8 cellular contexts compared by ENCODE assay signal in the genomic region with DNA sequence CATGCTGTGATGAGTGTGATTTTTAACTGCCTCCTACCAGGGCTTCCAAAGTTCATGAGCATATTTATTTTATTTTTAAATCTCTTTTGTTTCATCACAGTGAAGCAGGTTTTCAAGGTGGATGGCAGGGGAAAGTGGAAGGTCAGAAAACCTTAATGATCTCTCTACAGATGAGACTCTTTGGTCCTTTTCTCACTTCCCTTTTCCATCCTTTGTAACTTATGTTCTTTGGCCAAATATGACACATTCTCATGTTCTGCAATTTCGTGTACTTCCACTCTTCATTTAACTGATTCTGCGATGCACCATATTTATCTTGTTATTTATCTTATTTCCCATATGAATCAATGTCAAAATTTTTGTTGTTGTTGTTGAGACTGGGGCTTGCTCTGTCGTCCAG.
DNase-seq lines count a peak whose midpoint lies in the region; ATAC-seq lines count a peak whose summit lies in the region.
"Not testable (repeated sequence)": the region's sequence is repeated elsewhere in the genome, so short reads cannot be mapped to it uniquely, and the experiment has no call there.

No MANE protein-coding gene starts in this region.

- H3K27me3 Mint-ChIP-seq in activated naive CD8-positive, alpha-beta T cell; stimulated activated naive B cell treated with anti-CD40 and anti-IgM and Interleukin-4, amounts not matched to agents 10 μg/mL and 1 μg/mL and 100 μg/mL, for 72 hours: not testable (repeated sequence)

- H3K36me3 Mint-ChIP-seq in activated naive CD8-positive, alpha-beta T cell; stimulated activated naive B cell treated with anti-CD40 and anti-IgM and Interleukin-4, amounts not matched to agents 10 μg/mL and 1 μg/mL and 100 μg/mL, for 72 hours: not testable (repeated sequence)

- ATAC-seq in GM18498 (IDR thresholded peaks at IDR 0.05; ENCODE audit: unreplicated experiment) (peak; percentile 81), GM19043 (IDR thresholded peaks at IDR 0.05; ENCODE audit: low read depth, unreplicated experiment) (peak; percentile 85), GM21529 (IDR thresholded peaks at IDR 0.05; ENCODE audit: unreplicated experiment) (peak; percentile 97), HG02981 (IDR thresholded peaks at IDR 0.05; ENCODE audit: unreplicated experiment) (peak; percentile 75), HG03521 (IDR thresholded peaks at IDR 0.05; ENCODE audit: unreplicated experiment) (peak; percentile 92)
- peak; percentile 83 to 99 for ATAC-seq in stimulated activated naive B cell treated with anti-CD40 and anti-IgM and Interleukin-4, amounts not matched to agents 10 μg/mL and 1 μg/mL and 100 μg/mL, for 72 hours (replicated peaks)

- DNase-seq in SIG-M5 treated with dmso at 0.1 percent for 504 hours (lab: John Stamatoyannopoulos, UW; ENCODE audit: unreplicated experiment) = peak; percentile 39
- not testable (repeated sequence) for DNase-seq in stimulated activated naive B cell treated with anti-CD40 and anti-IgM and Interleukin-4, amounts not matched to agents 10 μg/mL and 1 μg/mL and 100 μg/mL, for 72 hours

- peak overlapping the region; percentile 1 for H3K4me3 Mint-ChIP-seq in activated naive CD8-positive, alpha-beta T cell
- not testable (repeated sequence) for H3K4me3 Mint-ChIP-seq in stimulated activated naive B cell treated with anti-CD40 and anti-IgM and Interleukin-4, amounts not matched to agents 10 μg/mL and 1 μg/mL and 100 μg/mL, for 72 hours

- H3K9me3 Mint-ChIP-seq in activated naive CD8-positive, alpha-beta T cell (ENCODE audit: low read depth); stimulated activated naive B cell treated with anti-CD40 and anti-IgM and Interleukin-4, amounts not matched to agents 10 μg/mL and 1 μg/mL and 100 μg/mL, for 72 hours: not testable (repeated sequence)

- not testable (repeated sequence) for H3K27ac Mint-ChIP-seq in activated naive CD8-positive, alpha-beta T cell; stimulated activated naive B cell treated with anti-CD40 and anti-IgM and Interleukin-4, amounts not matched to agents 10 μg/mL and 1 μg/mL and 100 μg/mL, for 72 hours

- not testable (repeated sequence) for H3K4me1 Mint-ChIP-seq in activated naive CD8-positive, alpha-beta T cell (ENCODE audit: low read depth); stimulated activated naive B cell treated with anti-CD40 and anti-IgM and Interleukin-4, amounts not matched to agents 10 μg/mL and 1 μg/mL and 100 μg/mL, for 72 hours
